8 cellular contexts compared by ENCODE assay signal in the genomic region with DNA sequence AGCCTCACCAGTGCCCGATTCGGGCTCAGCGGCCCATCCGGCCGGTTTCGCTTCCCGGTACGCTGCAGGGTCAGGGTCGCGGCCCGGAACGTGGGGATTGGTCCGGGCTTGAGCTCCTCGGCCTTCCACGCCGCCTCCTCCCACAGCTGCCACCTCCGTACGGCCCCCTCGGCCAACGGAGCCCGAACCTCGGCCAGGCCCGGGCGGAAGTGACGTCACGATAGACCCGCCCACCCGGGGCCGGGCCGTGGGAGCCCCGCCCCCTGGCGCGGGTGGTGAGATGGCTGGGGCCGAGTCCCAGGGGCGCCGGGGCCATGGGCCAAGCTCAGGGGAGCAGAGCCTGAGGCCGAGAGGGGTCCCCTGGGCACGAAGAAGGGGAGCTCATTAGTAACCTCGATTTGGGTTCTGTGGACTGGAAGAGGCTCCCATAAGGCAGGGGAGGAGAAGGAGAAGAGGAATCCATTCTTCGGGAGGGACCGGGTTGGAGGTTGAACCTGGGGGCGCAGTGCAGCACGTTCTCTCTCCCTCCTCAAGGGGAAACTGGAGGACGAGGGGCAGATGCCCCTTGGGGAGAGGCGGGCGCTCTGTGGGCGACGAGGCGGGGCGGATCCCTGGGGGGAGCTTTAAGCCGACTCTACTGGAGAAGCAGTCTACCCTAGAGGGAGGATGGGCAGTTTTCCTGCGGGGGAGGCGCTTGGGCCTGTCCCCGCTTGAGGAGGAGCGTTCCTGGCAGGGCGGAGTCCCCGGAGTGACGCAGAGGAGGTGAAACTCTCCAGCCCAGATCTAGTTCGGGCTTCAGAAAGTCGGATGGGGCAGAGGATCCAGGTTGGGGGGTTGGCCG. TPM values are rescaled to one million over a fixed set of nuclear protein-coding genes. Genes with fewer than 3 reads are reported as not detected.
DNase-seq lines count a peak whose midpoint lies in the region; ATAC-seq and TF ChIP-seq lines count a peak whose summit lies in the region.

A gene with protein sequence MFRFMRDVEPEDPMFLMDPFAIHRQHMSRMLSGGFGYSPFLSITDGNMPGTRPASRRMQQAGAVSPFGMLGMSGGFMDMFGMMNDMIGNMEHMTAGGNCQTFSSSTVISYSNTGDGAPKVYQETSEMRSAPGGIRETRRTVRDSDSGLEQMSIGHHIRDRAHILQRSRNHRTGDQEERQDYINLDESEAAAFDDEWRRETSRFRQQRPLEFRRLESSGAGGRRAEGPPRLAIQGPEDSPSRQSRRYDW (minus strand): TSS at position 211 of the 841 bp plus-strand sequence. CDS start 807 bp downstream, outside the sequence.

- peaks cover 25% of the 10 kb centered on the region for H3K36me3 Mint-ChIP-seq in activated naive CD8-positive, alpha-beta T cell treated with anti-CD3 and anti-CD28 coated beads, Interleukin-2, amount 50 U/mL, for 24 hours (ENCODE audit: low read depth)

- WGBS in tibial nerve, 2 donors = 0 to 1% methylated on average over 41 to 55 of the region's 61 CpGs

- H3K9me3 Mint-ChIP-seq in activated naive CD8-positive, alpha-beta T cell treated with anti-CD3 and anti-CD28 coated beads, Interleukin-2, amount 50 U/mL, for 24 hours = no peaks in the 10 kb centered on the region

- peak; percentile 95 to 99 for TF ChIP-seq POLR2A in tibial nerve (IDR thresholded peaks at IDR 0.05)

- H3K27me3 Mint-ChIP-seq in activated naive CD8-positive, alpha-beta T cell treated with anti-CD3 and anti-CD28 coated beads, Interleukin-2, amount 50 U/mL, for 24 hours = peaks cover 5% of the 10 kb centered on the region

- peak within 1 kb of the TSS; percentile 75 for H2AFZ ChIP-seq in parathyroid adenoma

- peak within 1 kb of the TSS; percentile 93 for H3K9ac ChIP-seq in parathyroid adenoma

- H3K4me1 ChIP-seq in parathyroid adenoma (peaks cover 16% of the 10 kb centered on the region), tibial nerve (peaks cover 0 to 27% (median 10%) of the 10 kb centered on the region in 4 donors)

- peak within 1 kb of the TSS; percentile 98 for H3K27ac Mint-ChIP-seq in activated naive CD8-positive, alpha-beta T cell treated with anti-CD3 and anti-CD28 coated beads, Interleukin-2, amount 50 U/mL, for 24 hours

- TF ChIP-seq CTCF in GM12874 (IDR thresholded peaks at IDR 0.05; ENCODE audit: insufficient read depth, low read depth, low read length) (peak; percentile 93), parathyroid adenoma (IDR thresholded peaks at IDR 0.05) (peak; percentile 96), tibial nerve (IDR thresholded peaks at IDR 0.05) (peak in 3 of 5 experiments; percentile 96 to 98 (median 98))

- DNase-seq in NCI-H1417 treated with DMSO at 0.1 percent for 48 hours (lab: John Stamatoyannopoulos, UW) (peak; percentile 71), SW480 (ENCODE audit: low spot score) (peak; percentile 99), Right ventricle myocardium superior (peak; percentile 99), tibial nerve (ENCODE audit: low spot score in 2 of 2) (peak; percentile 95 to 96)
- DNase-seq in activated naive CD8-positive, alpha-beta T cell treated with anti-CD3 and anti-CD28 coated beads, Interleukin-2, amount 50 U/mL, for 24 hours = peak; percentile 98

- no peaks in the 10 kb centered on the region for H3K36me3 ChIP-seq in parathyroid adenoma (ENCODE audit: control insufficient read depth, insufficient read depth, low read length)
- peaks cover 0 to 36% (median 17%) of the 10 kb centered on the region in 3 donors for H3K36me3 ChIP-seq in tibial nerve

- peak within 1 kb of the TSS; percentile 90 for H3K4me3 Mint-ChIP-seq in activated naive CD8-positive, alpha-beta T cell treated with anti-CD3 and anti-CD28 coated beads, Interleukin-2, amount 50 U/mL, for 24 hours

- H3K9me3 ChIP-seq in parathyroid adenoma (ENCODE audit: control insufficient read depth, low read length) = no peaks in the 10 kb centered on the region
- no peaks in the 10 kb centered on the region for H3K9me3 ChIP-seq in tibial nerve

- no peaks in the 10 kb centered on the region for H3K79me2 ChIP-seq in parathyroid adenoma

- peak; percentile 85 for ATAC-seq in HG02763 (IDR thresholded peaks at IDR 0.05; ENCODE audit: unreplicated experiment)
- ATAC-seq in activated naive CD8-positive, alpha-beta T cell treated with anti-CD3 and anti-CD28 coated beads, Interleukin-2, amount 50 U/mL, for 24 hours = peak; percentile 95
- peak; percentile 96 for ATAC-seq in Right ventricle myocardium superior (ENCODE audit: poor library complexity)

- peaks cover 32% of the 10 kb centered on the region for H3K4me1 Mint-ChIP-seq in activated naive CD8-positive, alpha-beta T cell treated with anti-CD3 and anti-CD28 coated beads, Interleukin-2, amount 50 U/mL, for 24 hours

- H3K4me2 ChIP-seq in parathyroid adenoma (ENCODE audit: low read length) = peak within 1 kb of the TSS; percentile 94

- peak; percentile 63 to 100 for TF ChIP-seq EP300 in tibial nerve (IDR thresholded peaks at IDR 0.05)

- H3K27me3 ChIP-seq in parathyroid adenoma (ENCODE audit: control insufficient read depth, insufficient read depth, low read length) (no peaks in the 10 kb centered on the region), tibial nerve (no peaks in the 10 kb centered on the region)

- intact Hi-C loops in Right ventricle myocardium superior (cut with DNase I) = loop anchor here (2.0 to 5.0 kb wide), 2 partner anchors 26 to 74 kb away; a partner anchor contains a TSS

- peak within 1 kb of the TSS; percentile 97 for H3K27ac ChIP-seq in parathyroid adenoma
- H3K27ac ChIP-seq in tibial nerve = peak within 1 kb of the TSS; percentile 97 to 100 (median 98)

- H3K4me3 ChIP-seq in parathyroid adenoma (ENCODE audit: low read depth, low read length) (peak within 1 kb of the TSS; percentile 93), tibial nerve (peak within 1 kb of the TSS; percentile 70 to 96 (median 85))

RNA-seq across cellular contexts. Expression of the gene that starts here (rescaled TPM):
- 153 TPM for total RNA-seq in Right ventricle myocardium superior
- total RNA-seq in tibial nerve = 100 to 1,000 TPM; 103 to 205 (median 133) TPM

Comparison
In these comparisons a context has a peak if more than half of its experiments do, and no peak if none do; other contexts are left out.
1. Peak in every context shown above with its lines: DNase-seq, ATAC-seq, H3K4me3 ChIP-seq and H3K27ac ChIP-seq.